ENCODE assay signal across 7 cellular contexts in the genomic region with DNA sequence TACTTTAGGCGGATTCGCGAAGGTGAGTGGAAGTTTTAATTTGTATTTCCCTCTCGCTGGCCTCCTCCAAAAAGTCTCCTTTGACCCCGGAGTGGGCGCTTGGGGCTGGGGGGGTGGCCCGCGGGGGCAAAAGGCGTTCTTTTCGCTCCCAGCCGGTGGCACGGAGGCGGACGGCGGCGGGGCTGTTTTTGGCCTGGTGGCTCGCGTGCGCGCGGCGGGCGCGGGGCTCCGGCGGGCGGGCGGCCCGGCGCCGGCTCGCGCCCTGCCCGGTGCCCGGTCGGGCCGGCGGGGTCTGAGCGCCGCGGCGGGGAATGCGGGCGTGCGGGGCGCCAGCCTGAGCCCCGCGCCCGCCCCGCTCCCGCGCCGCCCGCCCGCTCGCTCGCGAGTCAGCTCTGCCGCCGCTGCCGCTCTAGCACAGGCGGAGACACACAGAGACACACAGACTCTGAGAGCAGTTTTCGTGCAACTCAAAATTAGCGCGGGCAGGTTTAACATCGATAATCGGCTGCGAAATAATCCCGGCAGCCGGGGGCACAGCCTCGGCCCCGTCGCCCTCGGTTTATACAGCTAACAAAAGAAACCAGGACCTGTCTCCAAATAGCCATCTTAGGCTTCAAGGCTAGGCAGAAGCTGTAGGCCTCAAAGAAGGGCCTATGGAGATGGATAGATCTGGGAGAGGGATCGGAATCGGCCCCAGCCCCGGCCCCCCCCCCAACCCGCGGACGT. TPM values are rescaled to one million over a fixed set of nuclear protein-coding genes. Genes with fewer than 3 reads are reported as not detected.
DNase-seq lines count a peak whose midpoint lies in the region; ATAC-seq, FAIRE-seq and TF ChIP-seq lines count a peak whose summit lies in the region.

No MANE protein-coding gene starts in this region.

- DNase-seq in GM12892 (ENCODE audit: insufficient read length) = no peak
- DNase-seq in NCI-H2029 (lab: John Stamatoyannopoulos, UW) = peak; percentile 57
- peak; percentile 52 for DNase-seq in activated CD4-positive, alpha-beta T cell treated with anti-CD3 and anti-CD28 coated beads for 1 hour
- peak; percentile 36 for DNase-seq in cerebellum (ENCODE audit: low spot score)
- peak; percentile 60 for DNase-seq in kidney tubule cell (ENCODE audit: low spot score)
- DNase-seq in stimulated activated CD4-positive, alpha-beta T cell treated with anti-CD3 and anti-CD28 coated beads, Interleukin-15, amount 100 ng/mL, for 24 hours = peak; percentile 62

- peak; percentile 67 for FAIRE-seq in GM12892 (lab: Jason Lieb, UNC)

- TF ChIP-seq POLR2A in GM12892 (IDR thresholded peaks at IDR 0.05; ENCODE audit: low read depth, low read length) = peak; percentile 42; the same call in 1 of the 2 replicates

- no peak for ATAC-seq in GM21360 (IDR thresholded peaks at IDR 0.05; ENCODE audit: unreplicated experiment)

RNA-seq across cellular contexts. Expression of a gene that starts 0.8 kb away (rescaled TPM):
- 9.9 TPM for polyA plus RNA-seq in GM12892 (2012; ENCODE audit: missing spikeins)
- total RNA-seq in cerebellum = 73.3 TPM
